In the genomic region with DNA sequence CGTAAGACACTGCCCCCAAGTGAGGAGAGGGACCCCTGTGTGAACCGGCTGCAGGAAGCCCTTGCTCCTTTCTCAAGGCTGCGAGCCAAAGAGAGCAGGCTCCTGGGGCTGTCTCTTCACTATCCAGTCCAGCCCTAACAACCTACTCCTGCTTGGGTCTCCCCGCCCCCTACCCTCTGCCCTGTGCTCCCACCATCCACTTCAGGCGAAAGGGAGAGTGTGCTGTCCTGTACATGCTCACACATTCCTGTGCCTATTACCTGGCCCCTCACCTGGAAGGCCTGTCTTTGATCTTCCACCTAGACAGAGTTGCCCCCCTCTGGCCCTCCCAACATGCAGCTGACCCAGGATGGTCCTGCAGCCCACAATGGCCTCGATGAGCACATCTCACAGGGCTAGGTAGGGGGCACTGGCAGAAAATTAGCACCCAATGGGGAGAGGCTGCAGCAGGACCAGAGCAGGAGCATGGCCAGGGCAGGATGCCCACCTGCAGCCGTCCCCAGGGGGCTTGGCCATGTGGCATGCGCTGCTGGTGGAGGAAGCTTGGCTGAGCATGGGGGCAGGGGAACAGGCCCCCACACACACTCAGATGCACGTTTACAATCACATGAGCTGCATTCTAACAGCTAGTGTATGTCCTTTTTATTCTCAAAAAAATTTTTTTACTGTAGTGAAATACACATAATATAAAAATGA, we compare ENCODE assay signal across 16 cellular contexts.
DNase-seq lines count a peak whose midpoint lies in the region; ATAC-seq, FAIRE-seq and TF ChIP-seq lines count a peak whose summit lies in the region.
"Had no signal": no experiment of that assay in that cellular context is flagged by ENCODE, and none has a peak within 500 bp of the region (broad histone marks: within the 10 kb centered on the region; RNA-seq: fewer than 3 reads in every experiment).

No MANE protein-coding gene starts in this region.

- no peak for TF ChIP-seq EP300 in K562 (IDR thresholded peaks at IDR 0.05; ENCODE audit: low read length)

- POLR2A ChIA-PET in K562 (lab: Yijun Ruan, JAX), result interaction anchor here (0.6 kb wide), 1 partner anchor 24 kb away, joined by 3 read pairs; no protein-coding TSS in a partner anchor

- no peaks in the 10 kb centered on the region for H3K79me2 ChIP-seq in K562 (ENCODE audit: control insufficient read depth, insufficient read depth, low read length)

- peak overlapping the region in 1 of 2 experiments; percentile 30 for H3K18ac ChIP-seq in mesenchymal stem cell (ENCODE audit: low read depth in 1 of 2, low read length in 2 of 2)

- WGBS in K562 (ENCODE audit: insufficient coverage, low coverage, missing lambda C conversion rate), result 41% methylated on average over 6 of the region's 9 CpGs
- WGBS in mesenchymal stem cell, result 84% methylated on average over 6 of the region's 9 CpGs
- WGBS in spleen, 5 donors, result 75 to 86% (median 77%) methylated on average over 8 to 9 of the region's 9 CpGs

- H3K4me3 ChIP-seq in K562 (no peak overlapping the region), mesenchymal stem cell (ENCODE audit: insufficient read depth in 1 of 2, low read depth in 1 of 2, low read length in 2 of 2) (no peak overlapping the region), spleen (no peak overlapping the region)
- H3K4me3 ChIP-seq: HAP-1 had no signal

- H2BK120ac ChIP-seq in mesenchymal stem cell (ENCODE audit: low read depth, low read length), result no peak overlapping the region

- H2BK15ac ChIP-seq in mesenchymal stem cell (ENCODE audit: low read depth, poor library complexity, severe bottlenecking), result peak overlapping the region; percentile 29

- H3K23ac ChIP-seq in mesenchymal stem cell (ENCODE audit: low read length in 2 of 2), result no peak overlapping the region

- H3K27me3 Mint-ChIP-seq in activated naive CD4-positive, alpha-beta T cell treated with anti-CD3 and anti-CD28 coated beads, Interleukin-2, amount 10 ng/mL, durations not matched to agents 7 days and 5 days, result peaks cover 10% of the 10 kb centered on the region
- H3K27me3 Mint-ChIP-seq: IgD-negative memory B cell had no signal

- no peak overlapping the region for H4K8ac ChIP-seq in mesenchymal stem cell (ENCODE audit: low read length)

- H3K4me1 Mint-ChIP-seq in activated naive CD4-positive, alpha-beta T cell treated with anti-CD3 and anti-CD28 coated beads, Interleukin-2, amount 10 ng/mL, durations not matched to agents 7 days and 5 days, result peaks cover 29% of the 10 kb centered on the region

- H2AFZ ChIP-seq in K562 (ENCODE audit: low read depth, low read length), result no peak overlapping the region
- H2AFZ ChIP-seq in mesenchymal stem cell (ENCODE audit: low read depth, low read length), result no peak overlapping the region

- H2BK5ac ChIP-seq in mesenchymal stem cell (ENCODE audit: low read depth, low read length, poor library complexity, severe bottlenecking), result no peak overlapping the region

- H3K27ac Mint-ChIP-seq in activated naive CD4-positive, alpha-beta T cell treated with anti-CD3 and anti-CD28 coated beads, Interleukin-2, amount 10 ng/mL, durations not matched to agents 7 days and 5 days, result no peak overlapping the region

- H3K4me1 ChIP-seq in K562 (replicated peaks in 1 of 2; ENCODE audit: control insufficient read depth in 2 of 2, insufficient read depth in 2 of 2, low read length in 2 of 2) (peaks cover 6 to 16% of the 10 kb centered on the region in 2 experiments; a peak in 4 of 5 replicates), mesenchymal stem cell (ENCODE audit: control insufficient read depth, insufficient read depth, low read depth, low read length) (peaks cover 14% of the 10 kb centered on the region), spleen (peaks cover 0 to 21% (median 14%) of the 10 kb centered on the region in 6 donors)
- H3K4me1 ChIP-seq: HAP-1 had no signal

- DNase-seq in activated naive CD4-positive, alpha-beta T cell treated with anti-CD3 and anti-CD28 coated beads, Interleukin-2, amount 10 ng/mL, durations not matched to agents 7 days and 5 days, result peak; percentile 12
- no peak for DNase-seq in activated naive CD4-positive, alpha-beta T cell treated with Interleukin-2 at 50 U/mL for 16 hours
- DNase-seq in K562 (ENCODE audit: extremely low read depth in 1 of 4, low spot score in 3 of 4), result no peak
- no peak for DNase-seq in mesenchymal stem cell
- DNase-seq in spleen, result peak; percentile 47
- no peak for DNase-seq in NCI-H1436 treated with DMSO at 0.1 percent for 48 hours (lab: John Stamatoyannopoulos, UW)
- DNase-seq in foreskin melanocyte, result no peak
- no peak for DNase-seq in islet precursor cell
- DNase-seq: COR-L47, DMS153, NCI-H2107, NCI-H226, NCI-H526 had no signal

- no peaks in the 10 kb centered on the region for H3K79me1 ChIP-seq in mesenchymal stem cell (replicated peaks; ENCODE audit: low read length, poor library complexity, severe bottlenecking)

- in situ Hi-C loops in K562 (cut with MboI), result no loop called here

- peaks cover 9% of the 10 kb centered on the region for H3K9me3 ChIP-seq in K562 (replicated peaks; ENCODE audit: control insufficient read depth, insufficient read depth, low read depth, low read length)
- peaks cover 21% of the 10 kb centered on the region for H3K9me3 ChIP-seq in mesenchymal stem cell (ENCODE audit: control insufficient read depth, low read length)
- peaks cover 0 to 14% (median 8%) of the 10 kb centered on the region in 8 donors for H3K9me3 ChIP-seq in spleen
- H3K9me3 ChIP-seq: HAP-1 had no signal

- no peak for TF ChIP-seq RAD21 in K562 (CRISPR knock-in tag; conservative IDR thresholded peaks at IDR 0.05 in 1 of 2, IDR thresholded peaks at IDR 0.05 in 1 of 2)

- no peak overlapping the region for H3K4ac ChIP-seq in mesenchymal stem cell (ENCODE audit: low read depth in 1 of 2, low read length in 2 of 2)

- H3K27ac ChIP-seq in K562 (ENCODE audit: extremely low read depth, low read depth, low read length) (no peak overlapping the region), mesenchymal stem cell (ENCODE audit: low read length, poor library complexity, severe bottlenecking) (no peak overlapping the region), spleen (no peak overlapping the region)
- H3K27ac ChIP-seq: C4-2B had no signal

- no peak for TF ChIP-seq POLR2A in K562 (conservative IDR thresholded peaks at IDR 0.05)
- no peak for TF ChIP-seq POLR2A in spleen (IDR thresholded peaks at IDR 0.05)

- no peaks in the 10 kb centered on the region for H3K36me3 ChIP-seq in K562 (ENCODE audit: control insufficient read depth, insufficient read depth, low read length)
- no peaks in the 10 kb centered on the region for H3K36me3 ChIP-seq in mesenchymal stem cell (ENCODE audit: control insufficient read depth in 1 of 2, insufficient read depth in 2 of 2, low read depth in 1 of 2, low read length in 2 of 2)
- no peaks in the 10 kb centered on the region for H3K36me3 ChIP-seq in spleen
- H3K36me3 ChIP-seq: HAP-1 had no signal

- H2BK12ac ChIP-seq in mesenchymal stem cell (ENCODE audit: low read length in 2 of 2), result no peak overlapping the region

- H3K9me3 Mint-ChIP-seq in activated naive CD4-positive, alpha-beta T cell treated with anti-CD3 and anti-CD28 coated beads, Interleukin-2, amount 10 ng/mL, durations not matched to agents 7 days and 5 days, result peaks cover 31% of the 10 kb centered on the region

- H2AK5ac ChIP-seq in mesenchymal stem cell (ENCODE audit: low read length, severe bottlenecking), result no peak overlapping the region

- no peak for TF ChIP-seq CTCF in K562 (IDR thresholded peaks at IDR 0.05 in 2 of 3, conservative IDR thresholded peaks at IDR 0.05 in 1 of 3; ENCODE audit: insufficient read depth in 2 of 3, low read depth in 1 of 3, low read length in 3 of 3)
- TF ChIP-seq CTCF in spleen (IDR thresholded peaks at IDR 0.05 in 8 of 11, conservative IDR thresholded peaks at IDR 0.05 in 3 of 11), result no peak

- H3K27me3 ChIP-seq in K562 (ENCODE audit: control insufficient read depth in 2 of 2, insufficient read depth in 2 of 2, low read length in 2 of 2) (no peaks in the 10 kb centered on the region), mesenchymal stem cell (ENCODE audit: control insufficient read depth in 1 of 2, insufficient read depth in 1 of 2, low read length in 2 of 2) (no peaks in the 10 kb centered on the region), spleen (replicated peaks in 1 of 7) (no peaks in the 10 kb centered on the region)

- FAIRE-seq in K562 (lab: Jason Lieb, UNC), result no peak

- H3K36me3 Mint-ChIP-seq in activated naive CD4-positive, alpha-beta T cell treated with anti-CD3 and anti-CD28 coated beads, Interleukin-2, amount 10 ng/mL, durations not matched to agents 7 days and 5 days, result peaks cover 23% of the 10 kb centered on the region
- H3K36me3 Mint-ChIP-seq: IgD-negative memory B cell had no signal

- H3K14ac ChIP-seq in mesenchymal stem cell (ENCODE audit: low read length in 2 of 2), result peak overlapping the region in 1 of 2 experiments; percentile 76

- no peaks in the 10 kb centered on the region for H4K20me1 ChIP-seq in K562 (replicated peaks; ENCODE audit: control insufficient read depth, insufficient read depth, low read length)

- intact Hi-C loops in K562 (cut with micrococcal nuclease) (no loop called here), spleen (cut with DNase I; ENCODE audit: low total_unique reads) (no loop called here)

- CTCF ChIA-PET in activated naive CD4-positive, alpha-beta T cell treated with anti-CD3 and anti-CD28 coated beads, Interleukin-2, amount 10 ng/mL, durations not matched to agents 7 days and 5 days (lab: Charles Lee), result no interaction called here
- CTCF ChIA-PET in K562 (lab: Yijun Ruan, JAX; ENCODE audit: low intra/inter-chr PET ratio), result no interaction called here

- H3K4me2 ChIP-seq in K562 (ENCODE audit: insufficient read depth, low read length) (no peak overlapping the region), mesenchymal stem cell (ENCODE audit: low read length, poor library complexity, severe bottlenecking) (no peak overlapping the region)

- BruUV-seq in K562 (replicated peaks; lab: Mats Ljungman, UMichigan), result no TSS peak

- ATAC-seq in K562, result peak; percentile 37

- H3K9me1 ChIP-seq in K562 (ENCODE audit: control insufficient read depth, insufficient read depth, low read length), result no peaks in the 10 kb centered on the region

- H3K9ac ChIP-seq in K562 (ENCODE audit: insufficient read depth in 1 of 2, low read depth in 2 of 2, low read length in 2 of 2), result peak overlapping the region in 1 of 2 experiments; percentile 43; a peak in 2 of 4 replicates
- H3K9ac ChIP-seq in mesenchymal stem cell (ENCODE audit: low read length), result no peak overlapping the region

- peak overlapping the region; percentile 18 for H4K91ac ChIP-seq in mesenchymal stem cell (ENCODE audit: low read length)

- no peak overlapping the region for H3K4me3 Mint-ChIP-seq in activated naive CD4-positive, alpha-beta T cell treated with anti-CD3 and anti-CD28 coated beads, Interleukin-2, amount 10 ng/mL, durations not matched to agents 7 days and 5 days

TF ChIP-seq in K562, 482 proteins besides CTCF, POLR2A, EP300 and RAD21 (continues in another document):
- TF ChIP-seq JUNB (CRISPR knock-in tag; conservative IDR thresholded peaks at IDR 0.05), result no peak
- TF ChIP-seq, protein P1, sequence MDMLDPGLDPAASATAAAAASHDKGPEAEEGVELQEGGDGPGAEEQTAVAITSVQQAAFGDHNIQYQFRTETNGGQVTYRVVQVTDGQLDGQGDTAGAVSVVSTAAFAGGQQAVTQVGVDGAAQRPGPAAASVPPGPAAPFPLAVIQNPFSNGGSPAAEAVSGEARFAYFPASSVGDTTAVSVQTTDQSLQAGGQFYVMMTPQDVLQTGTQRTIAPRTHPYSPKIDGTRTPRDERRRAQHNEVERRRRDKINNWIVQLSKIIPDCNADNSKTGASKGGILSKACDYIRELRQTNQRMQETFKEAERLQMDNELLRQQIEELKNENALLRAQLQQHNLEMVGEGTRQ (CRISPR knock-in tag; IDR thresholded peaks at IDR 0.05), result no peak

Comparison
In these comparisons a context has a peak if more than half of its experiments do, and no peak if none do; other contexts are left out.
1. DNase-seq: peak in activated naive CD4-positive, alpha-beta T cell treated with anti-CD3 and anti-CD28 coated beads, Interleukin-2, amount 10 ng/mL, durations not matched to agents 7 days and 5 days (single experiment) and spleen (single experiment); none in activated naive CD4-positive, alpha-beta T cell treated with Interleukin-2 at 50 U/mL for 16 hours (single experiment), K562 (0 of 4), mesenchymal stem cell (single experiment), NCI-H1436 treated with DMSO at 0.1 percent for 48 hours (single experiment), foreskin melanocyte (single experiment) and islet precursor cell (single experiment).